Comparison of ENCODE assay signal across 1 cellular context in the genomic region with DNA sequence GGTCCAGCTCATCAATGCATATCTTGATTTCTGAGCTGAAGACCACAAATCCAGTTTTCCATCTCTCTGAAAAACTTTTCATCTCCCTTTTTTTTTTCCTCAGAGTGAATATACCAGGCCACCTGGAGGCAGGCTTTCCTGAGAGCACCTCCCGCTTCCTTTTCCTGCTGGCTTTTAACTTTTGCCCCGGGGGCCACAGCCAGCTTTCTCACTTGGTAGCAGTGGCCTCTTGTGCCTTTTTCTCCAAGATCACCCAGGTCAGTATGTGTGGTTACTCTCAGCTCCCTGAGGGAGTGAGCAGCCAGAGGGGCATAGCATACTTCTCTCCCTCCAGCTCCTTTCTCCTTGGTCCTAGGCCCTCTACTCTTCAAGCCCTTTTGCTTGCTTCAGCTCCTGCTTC.
TF ChIP-seq lines count a peak whose summit lies in the region.

A gene with protein sequence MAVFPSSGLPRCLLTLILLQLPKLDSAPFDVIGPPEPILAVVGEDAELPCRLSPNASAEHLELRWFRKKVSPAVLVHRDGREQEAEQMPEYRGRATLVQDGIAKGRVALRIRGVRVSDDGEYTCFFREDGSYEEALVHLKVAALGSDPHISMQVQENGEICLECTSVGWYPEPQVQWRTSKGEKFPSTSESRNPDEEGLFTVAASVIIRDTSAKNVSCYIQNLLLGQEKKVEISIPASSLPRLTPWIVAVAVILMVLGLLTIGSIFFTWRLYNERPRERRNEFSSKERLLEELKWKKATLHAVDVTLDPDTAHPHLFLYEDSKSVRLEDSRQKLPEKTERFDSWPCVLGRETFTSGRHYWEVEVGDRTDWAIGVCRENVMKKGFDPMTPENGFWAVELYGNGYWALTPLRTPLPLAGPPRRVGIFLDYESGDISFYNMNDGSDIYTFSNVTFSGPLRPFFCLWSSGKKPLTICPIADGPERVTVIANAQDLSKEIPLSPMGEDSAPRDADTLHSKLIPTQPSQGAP (plus strand): TSS at position 202 of the 400 bp plus-strand sequence. CDS start 984 bp downstream, outside the sequence.

TF ChIP-seq in H1, 55 proteins besides CTCF, POLR2A, EP300 and RAD21:
- TF ChIP-seq FOSL1 (IDR thresholded peaks at IDR 0.05; ENCODE audit: insufficient read depth, low read depth, low read length) (no peak), SIRT6 (IDR thresholded peaks at IDR 0.05; ENCODE audit: low read length) (no peak), TCF12 (IDR thresholded peaks at IDR 0.05; ENCODE audit: low read depth, low read length) (no peak), CHD1 (IDR thresholded peaks at IDR 0.05; ENCODE audit: low read depth, low read length) (no peak), MAFK (IDR thresholded peaks at IDR 0.05; ENCODE audit: low read depth, low read length) (no peak), CTBP2 (IDR thresholded peaks at IDR 0.05; ENCODE audit: borderline replicate concordance, insufficient read depth, insufficient read length, low read length) (no peak), TBP (IDR thresholded peaks at IDR 0.05; ENCODE audit: low read depth, low read length) (no peak), SRF (IDR thresholded peaks at IDR 0.05; ENCODE audit: low read depth, low read length) (no peak)
